Comparison of ENCODE assay signal across 20 cellular contexts in the genomic region with DNA sequence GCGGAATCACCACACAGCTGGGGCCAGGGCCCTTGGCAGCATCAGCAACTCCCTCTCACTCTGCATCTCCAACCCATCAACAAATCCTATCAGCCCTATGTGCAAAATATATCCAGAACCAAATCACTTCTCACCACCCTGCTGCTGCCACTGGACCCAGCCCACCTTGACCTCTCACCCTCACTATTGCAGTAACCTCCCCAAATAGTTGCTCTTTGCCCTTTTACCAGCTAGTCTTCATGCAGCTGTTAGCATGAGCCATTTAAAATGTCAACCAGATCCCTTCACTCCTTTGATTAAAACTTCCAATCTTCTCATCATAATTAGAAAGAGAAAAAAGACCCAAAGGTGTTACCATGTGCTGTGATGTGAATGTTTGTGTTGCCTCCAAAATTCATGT.
"Had no signal": no experiment of that assay in that cellular context is flagged by ENCODE, and none has a peak within 500 bp of the region (broad histone marks: within the 10 kb centered on the region; RNA-seq: fewer than 3 reads in every experiment).

No MANE protein-coding gene starts in this region.

- H3K27me3 ChIP-seq: brain microvascular endothelial cell, dorsolateral prefrontal cortex, right atrium auricular region, spleen had no signal

- H3K27ac Mint-ChIP-seq: activated CD4-positive, alpha-beta memory T cell treated with anti-CD3 and anti-CD28 coated beads, Interleukin-2, amount 10 ng/mL, durations not matched to agents 7 days and 5 days; activated naive CD8-positive, alpha-beta T cell treated with anti-CD3 and anti-CD28 coated beads for 36 hours; activated T-helper 17 cell treated with anti-CD3 and anti-CD28 coated beads, Interleukin-2, amount 50 U/mL, for 72 hours; T-helper 2 cell treated with Interferon-gamma antibody and Interleukin-4, amounts not matched to agents 5 μg/mL and 100 μg/mL, for 36 hours had no signal

- H3K27ac ChIP-seq: brain microvascular endothelial cell, coronary artery, dorsolateral prefrontal cortex, right atrium auricular region, spleen, thoracic aorta had no signal

- H3K27me3 Mint-ChIP-seq: activated CD4-positive, alpha-beta memory T cell treated with anti-CD3 and anti-CD28 coated beads, Interleukin-2, amount 10 ng/mL, durations not matched to agents 7 days and 5 days; activated naive CD8-positive, alpha-beta T cell treated with anti-CD3 and anti-CD28 coated beads for 36 hours; activated T-helper 17 cell treated with anti-CD3 and anti-CD28 coated beads, Interleukin-2, amount 50 U/mL, for 72 hours; naive thymus-derived CD8-positive, alpha-beta T cell; T-cell had no signal

- H3K4me3 ChIP-seq: coronary artery, dorsolateral prefrontal cortex, right atrium auricular region, spleen, thoracic aorta had no signal

- H3K4me1 ChIP-seq: right atrium auricular region had no signal

- H3K9me3 Mint-ChIP-seq: activated naive CD8-positive, alpha-beta T cell treated with anti-CD3 and anti-CD28 coated beads for 36 hours; naive thymus-derived CD8-positive, alpha-beta T cell; T-cell; T-helper 2 cell treated with Interferon-gamma antibody and Interleukin-4, amounts not matched to agents 5 μg/mL and 100 μg/mL, for 36 hours had no signal

- DNase-seq: activated CD4-positive, alpha-beta memory T cell treated with anti-CD3 and anti-CD28 coated beads, Interleukin-2, amount 10 ng/mL, durations not matched to agents 7 days and 5 days; activated CD4-positive, alpha-beta T cell treated with anti-CD3 and anti-CD28 coated beads for 48 hours; activated CD4-positive, CD25-positive, alpha-beta regulatory T cell; activated naive CD4-positive, alpha-beta T cell treated with Interleukin-2 at 50 U/mL for 16 hours; activated naive CD8-positive, alpha-beta T cell treated with anti-CD3 and anti-CD28 coated beads for 36 hours; amniotic stem cell; brain microvascular endothelial cell; effector memory CD4-positive, alpha-beta T cell; left cardiac atrium; naive thymus-derived CD8-positive, alpha-beta T cell; spleen; stimulated activated naive CD4-positive, alpha-beta T cell treated with Interleukin-2 at 50 U/mL for 16 hours; T-cell; trophoblast cell had no signal

- H3K9me3 ChIP-seq: right atrium auricular region, spleen, thoracic aorta had no signal

- H3K4me3 Mint-ChIP-seq: activated CD4-positive, alpha-beta memory T cell treated with anti-CD3 and anti-CD28 coated beads, Interleukin-2, amount 10 ng/mL, durations not matched to agents 7 days and 5 days; activated naive CD8-positive, alpha-beta T cell treated with anti-CD3 and anti-CD28 coated beads for 36 hours; activated T-helper 17 cell treated with anti-CD3 and anti-CD28 coated beads, Interleukin-2, amount 50 U/mL, for 72 hours; naive thymus-derived CD8-positive, alpha-beta T cell; T-cell; T-helper 2 cell treated with Interferon-gamma antibody and Interleukin-4, amounts not matched to agents 5 μg/mL and 100 μg/mL, for 36 hours had no signal

- H3K36me3 Mint-ChIP-seq: naive thymus-derived CD8-positive, alpha-beta T cell; T-cell had no signal

- ATAC-seq: left cardiac atrium; naive thymus-derived CD8-positive, alpha-beta T cell; T-cell had no signal

- H3K36me3 ChIP-seq: brain microvascular endothelial cell, right atrium auricular region, spleen, thoracic aorta had no signal
